Comparison of ENCODE assay signal across 8 cellular contexts in the genomic region with DNA sequence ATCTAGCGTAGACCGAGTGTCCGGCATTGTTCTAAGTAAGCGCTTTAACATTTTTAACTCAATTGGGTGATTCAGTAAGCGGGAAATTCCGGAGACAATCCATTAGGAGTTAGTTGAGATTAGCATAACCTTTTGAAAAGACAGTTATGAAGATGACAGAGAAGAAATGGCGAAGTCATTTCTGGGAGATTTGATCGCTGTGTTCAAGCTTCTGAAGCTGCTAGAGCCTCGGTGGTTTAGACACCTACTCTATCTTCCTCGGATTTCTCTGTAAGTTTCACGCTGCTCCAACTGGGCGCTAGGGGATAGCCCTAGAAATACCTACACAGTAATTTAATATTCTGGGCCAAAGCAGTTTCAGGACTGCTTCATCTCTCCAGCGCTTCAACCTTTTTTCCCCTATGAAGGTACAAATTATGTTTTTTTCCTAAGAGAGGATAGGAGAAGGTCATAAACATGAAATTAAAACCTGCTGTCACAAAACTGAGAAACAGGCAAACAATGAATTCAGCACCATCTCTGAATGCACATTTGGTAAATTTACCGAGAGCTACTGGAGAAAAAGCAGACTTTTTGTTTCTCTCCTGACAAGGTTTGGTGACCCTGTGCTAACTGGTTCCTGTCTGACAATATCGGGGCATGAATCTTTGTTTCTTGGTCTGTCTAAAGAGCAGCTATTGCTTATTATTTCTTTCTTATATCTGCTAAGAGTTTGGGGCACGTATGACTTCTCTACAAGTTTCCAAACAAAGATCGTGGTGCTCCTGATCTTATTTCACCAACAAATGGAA. TPM values are rescaled to one million over a fixed set of nuclear protein-coding genes. Genes with fewer than 3 reads are reported as not detected.
DNase-seq lines count a peak whose midpoint lies in the region; ATAC-seq and TF ChIP-seq lines count a peak whose summit lies in the region.

No MANE protein-coding gene starts in this region.

- H3K4ac ChIP-seq in IMR-90 (ENCODE audit: low read depth, low read length), result no peak overlapping the region

- no peak for TF ChIP-seq RAD21 in IMR-90 (IDR thresholded peaks at IDR 0.05; ENCODE audit: low read length)

- dilution Hi-C loops in IMR-90 (cut with HindIII; ENCODE audit: low sequenced_read_pairs, unreplicated experiment), result no loop called here

- H3K4me3 Mint-ChIP-seq in endothelial cell (ENCODE audit: unreplicated experiment), result peak overlapping the region; percentile 96

- ATAC-seq in IMR-90 (ENCODE audit: low read depth) (peak; percentile 54), HG02973 (IDR thresholded peaks at IDR 0.05; ENCODE audit: unreplicated experiment) (no peak), GM18519 (IDR thresholded peaks at IDR 0.05; ENCODE audit: low FRiP score, unreplicated experiment) (no peak)

- H3K9me1 ChIP-seq in IMR-90 (ENCODE audit: insufficient read depth, low read length), result no peaks in the 10 kb centered on the region

- no peak overlapping the region for H4K5ac ChIP-seq in IMR-90 (ENCODE audit: low read depth, low read length)

- H3K23ac ChIP-seq in IMR-90 (ENCODE audit: low read depth, low read length), result peak overlapping the region; percentile 54; the same call in 1 of the 2 replicates

- intact Hi-C loops in IMR-90 (cut with micrococcal nuclease), result loop anchor here (1.0 to 5.0 kb wide), 6 partner anchors 34 to 253 kb away; no protein-coding TSS in a partner anchor

- H3K9ac ChIP-seq in IMR-90 (ENCODE audit: low read depth, low read length), result peak overlapping the region; percentile 63; the same call in 1 of the 2 replicates
- peak overlapping the region; percentile 49 for H3K9ac ChIP-seq in mucosa of stomach (ENCODE audit: low read length)

- no peak overlapping the region for H2BK20ac ChIP-seq in IMR-90 (ENCODE audit: low read depth, low read length)

- H3K79me1 ChIP-seq in IMR-90 (ENCODE audit: low read depth in 1 of 2, low read length in 2 of 2), result no peaks in the 10 kb centered on the region

- peak overlapping the region; percentile 70 for H3K4me2 ChIP-seq in IMR-90 (ENCODE audit: low read depth, low read length)

- no peak overlapping the region for H2AK5ac ChIP-seq in IMR-90 (ENCODE audit: low read depth, low read length)

- WGBS in IMR-90 (ENCODE audit: extremely low coverage in 2 of 2, insufficient read length in 1 of 2), 2 experiments, result no CpG with 5 or more reads among the region's 17 CpGs

- H3K9me3 ChIP-seq in IMR-90 (ENCODE audit: control insufficient read depth, insufficient read depth, low read length) (no peaks in the 10 kb centered on the region), mucosa of stomach (ENCODE audit: control insufficient read depth, low read length) (no peaks in the 10 kb centered on the region)

- H3K27ac ChIP-seq in IMR-90 (ENCODE audit: insufficient read depth, low read length), result no peak overlapping the region

- POLR2A ChIA-PET in IMR-90 (lab: Charles Lee; ENCODE audit: unreplicated experiment), result no interaction called here

- H3K4me3 ChIP-seq in IMR-90 (ENCODE audit: insufficient read depth, low read depth, low read length), result peak overlapping the region; percentile 58
- no peak overlapping the region for H3K4me3 ChIP-seq in mucosa of stomach (ENCODE audit: low read length)

- peaks cover 5% of the 10 kb centered on the region for H3K36me3 Mint-ChIP-seq in endothelial cell (ENCODE audit: low read depth, unreplicated experiment)

- H4K20me1 ChIP-seq in IMR-90 (ENCODE audit: insufficient read depth, low read length), result no peaks in the 10 kb centered on the region; the same call in 1 of the 2 replicates

- H2BK120ac ChIP-seq in IMR-90 (ENCODE audit: low read depth, low read length), result no peak overlapping the region

- TF ChIP-seq POLR2A in IMR-90 (IDR thresholded peaks at IDR 0.05; ENCODE audit: low read depth, low read length), result no peak

- H4K8ac ChIP-seq in IMR-90 (ENCODE audit: low read depth in 2 of 2, low read length in 2 of 2), result no peak overlapping the region

- H3K36me3 ChIP-seq in IMR-90 (ENCODE audit: control insufficient read depth, insufficient read depth, low read length), result no peaks in the 10 kb centered on the region
- no peaks in the 10 kb centered on the region for H3K36me3 ChIP-seq in mucosa of stomach (ENCODE audit: control insufficient read depth, insufficient read depth, low read length)

- no peak overlapping the region; the same call in 1 of the 2 replicates for H3K56ac ChIP-seq in IMR-90 (ENCODE audit: extremely low read depth, insufficient read depth, low read length)

- no peak overlapping the region for H2BK15ac ChIP-seq in IMR-90 (ENCODE audit: low read depth, low read length)

- DNase-seq in EH (ENCODE audit: low read depth) (peak; percentile 71), IMR-90 (peak; percentile 67), SW 1271 (lab: John Stamatoyannopoulos, UW) (peak; percentile 51 to 84), endothelial cell (ENCODE audit: low spot score) (peak; percentile 21)
- DNase-seq in stimulated activated CD8-positive, alpha-beta memory T cell treated with anti-CD3 and anti-CD28 coated beads, Interleukin-4, amount 100 ng/mL, for 48 hours, result no peak

- peaks cover 2% of the 10 kb centered on the region; the same call in 1 of the 2 replicates for H3K4me1 ChIP-seq in IMR-90 (ENCODE audit: control insufficient read depth, insufficient read depth, low read length)
- peaks cover 4% of the 10 kb centered on the region for H3K4me1 ChIP-seq in mucosa of stomach (ENCODE audit: control insufficient read depth, insufficient read depth, low read length)

- H2AFZ ChIP-seq in IMR-90 (replicated peaks; ENCODE audit: low read length, poor library complexity), result peak overlapping the region; percentile 84

- peak overlapping the region; percentile 27 for H2BK5ac ChIP-seq in IMR-90 (ENCODE audit: low read depth, low read length, poor library complexity, severe bottlenecking)

- in situ Hi-C loops in IMR-90 (cut with MboI; ENCODE audit: low sequenced_read_pairs), result no loop called here

- no peak overlapping the region for H2AK9ac ChIP-seq in IMR-90 (replicated peaks; ENCODE audit: low read depth, low read length, poor library complexity)

- H4K91ac ChIP-seq in IMR-90 (ENCODE audit: insufficient read depth, low read depth, low read length), result no peak overlapping the region

- H3K4me1 Mint-ChIP-seq in endothelial cell (ENCODE audit: unreplicated experiment), result peaks cover 53% of the 10 kb centered on the region

- H3K27ac Mint-ChIP-seq in endothelial cell (ENCODE audit: unreplicated experiment), result peak overlapping the region; percentile 84

- no peak overlapping the region for H3K18ac ChIP-seq in IMR-90 (ENCODE audit: low read depth, low read length)

- H3K27me3 ChIP-seq in IMR-90 (ENCODE audit: control insufficient read depth, insufficient read depth, low read length) (no peaks in the 10 kb centered on the region), mucosa of stomach (ENCODE audit: control insufficient read depth, insufficient read depth, low read length) (no peaks in the 10 kb centered on the region)

- CTCF ChIA-PET in IMR-90 (lab: Yijun Ruan, JAX), result no interaction called here

- H3K9me3 Mint-ChIP-seq in endothelial cell (ENCODE audit: unreplicated experiment), result no peaks in the 10 kb centered on the region

- TF ChIP-seq CTCF in IMR-90 (conservative IDR thresholded peaks at IDR 0.05; ENCODE audit: low read depth, low read length) (0 out of 2 replicates have a peak, but pooled peaks have one; percentile 16), endothelial cell (IDR thresholded peaks at IDR 0.05; ENCODE audit: unreplicated experiment) (no peak)

- no peak overlapping the region for H3K14ac ChIP-seq in IMR-90 (replicated peaks; ENCODE audit: low read depth, low read length)

- peaks cover 17% of the 10 kb centered on the region for H3K27me3 Mint-ChIP-seq in endothelial cell (ENCODE audit: unreplicated experiment)

- BruUV-seq in IMR-90 (replicated peaks; lab: Mats Ljungman, UMichigan), result no TSS peak

TF ChIP-seq in IMR-90, 13 proteins besides CTCF, POLR2A, EP300 and RAD21:
- TF ChIP-seq MAZ (IDR thresholded peaks at IDR 0.05; ENCODE audit: borderline replicate concordance, low read depth, low read length), result no peak
- no peak for TF ChIP-seq CEBPB (IDR thresholded peaks at IDR 0.05; ENCODE audit: low read depth, low read length)

RNA-seq across cellular contexts. Expression of gene ZNF311, which starts 22.4 kb away (rescaled TPM):
- 0.28 and 0.36 TPM in 2 replicates for total RNA-seq in IMR-90 (2012; rRNA removed)
- polyA plus RNA-seq in IMR-90 (2012; rRNA removed), result 0.27 and 0.34 TPM in 2 replicates
- 0.02 and 0.04 TPM in 2 replicates for polyA plus RNA-seq in IMR-90 (2012; cell fraction: cytosol; rRNA removed)
- 0.15 and 0.84 TPM in 2 replicates for polyA plus RNA-seq in IMR-90 (2012; cell fraction: nucleus; rRNA removed; ENCODE audit: low replicate concordance)
- 1.6 TPM for total RNA-seq in endothelial cell (ENCODE audit: unreplicated experiment)

RNA-seq across cellular contexts. Expression of gene TRIM27, which starts 58.9 kb away (rescaled TPM):
- total RNA-seq in IMR-90 (2012; rRNA removed), result 48.0 TPM in 2 replicates
- 43.5 and 44.4 TPM in 2 replicates for polyA plus RNA-seq in IMR-90 (2012; rRNA removed)
- 21.8 and 26.3 TPM in 2 replicates for polyA plus RNA-seq in IMR-90 (2012; cell fraction: cytosol; rRNA removed)
- polyA plus RNA-seq in IMR-90 (2012; cell fraction: nucleus; rRNA removed; ENCODE audit: low replicate concordance), result 49.1 and 79.8 TPM in 2 replicates
- 82.8 TPM for total RNA-seq in endothelial cell (ENCODE audit: unreplicated experiment)
